ENCODE assay signal across 17 cellular contexts in the genomic region with DNA sequence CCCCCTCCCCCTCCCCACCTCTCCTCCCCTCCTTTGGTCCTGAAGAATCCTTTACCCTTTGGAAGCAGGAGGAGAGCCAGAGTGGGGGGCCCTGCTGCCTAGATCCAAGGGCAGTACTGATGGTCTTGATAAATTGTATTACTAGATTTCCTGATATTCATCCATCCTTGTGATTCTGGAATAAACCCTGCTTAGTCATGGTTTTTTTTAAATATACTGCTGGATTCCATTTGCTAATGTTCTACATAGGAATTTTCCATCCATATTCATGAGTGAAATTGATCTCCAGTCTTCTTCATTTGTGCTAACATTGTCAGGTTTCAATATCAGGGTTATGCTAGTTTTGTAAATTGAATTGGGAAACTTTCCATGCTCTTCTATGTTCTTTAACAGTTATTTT. TPM values are rescaled to one million over a fixed set of nuclear protein-coding genes. Genes with fewer than 3 reads are reported as not detected.
DNase-seq lines count a peak whose midpoint lies in the region; ATAC-seq, FAIRE-seq and TF ChIP-seq lines count a peak whose summit lies in the region.
"Had no signal": no experiment of that assay in that cellular context is flagged by ENCODE, and none has a peak within 500 bp of the region (broad histone marks: within the 10 kb centered on the region; RNA-seq: fewer than 3 reads in every experiment).

No MANE protein-coding gene starts in this region.

- H3K4me1 ChIP-seq in adipocyte (ENCODE audit: control insufficient read depth, insufficient read depth, low read length), result no peaks in the 10 kb centered on the region
- H3K4me1 ChIP-seq in lower lobe of right lung, result no peaks in the 10 kb centered on the region
- H3K4me1 ChIP-seq: A549, BE2C had no signal

- peak overlapping the region; percentile 77 to 93 (median 81) for H3K27ac Mint-ChIP-seq in nephron
- H3K27ac Mint-ChIP-seq: H9 had no signal

- DNase-seq in adipocyte (ENCODE audit: low read depth), result peak; percentile 46
- no peak for DNase-seq in coronary artery (ENCODE audit: low spot score)
- DNase-seq in HTR-8/SVneo (ENCODE audit: insufficient read length, low spot score), result no peak
- no peak for DNase-seq in lower lobe of right lung
- DNase-seq: BE2C; CD4-positive, alpha-beta memory T cell; DMS79 treated with DMSO at 0.1 percent for 48 hours; EL; GOT3; H9 had no signal

- H3K27me3 ChIP-seq in adipocyte (replicated peaks; ENCODE audit: control insufficient read depth, insufficient read depth, low read length) (peaks cover 6% of the 10 kb centered on the region), lower lobe of right lung (ENCODE audit: low read depth) (no peaks in the 10 kb centered on the region)
- H3K27me3 ChIP-seq: BE2C had no signal

- TF ChIP-seq CTCF in coronary artery (IDR thresholded peaks at IDR 0.05) (no peak), nephron (IDR thresholded peaks at IDR 0.05; ENCODE audit: unreplicated experiment in 3 of 3) (no peak), lower lobe of right lung (IDR thresholded peaks at IDR 0.05) (no peak)

- no peaks in the 10 kb centered on the region for H3K36me3 Mint-ChIP-seq in nephron (ENCODE audit: low read depth)
- H3K36me3 Mint-ChIP-seq: CD4-positive, alpha-beta memory T cell had no signal

- intact Hi-C loops in lower lobe of right lung (cut with DNase I), result no loop called here

- H3K9me3 ChIP-seq in adipocyte (ENCODE audit: control insufficient read depth, low read length) (no peaks in the 10 kb centered on the region), lower lobe of right lung (no peaks in the 10 kb centered on the region)
- H3K9me3 ChIP-seq: A549, BE2C had no signal

- FAIRE-seq in HTR-8/SVneo (lab: Jason Lieb, UNC), result no peak
- FAIRE-seq: G401.6, GM12891 had no signal

- H3K4me3 ChIP-seq in adipocyte (ENCODE audit: low read length) (no peak overlapping the region), coronary artery (no peak overlapping the region), lower lobe of right lung (no peak overlapping the region)
- H3K4me3 ChIP-seq: A549 had no signal

- H3K27ac ChIP-seq in coronary artery (peak overlapping the region; percentile 16 to 81), lower lobe of right lung (no peak overlapping the region)
- H3K27ac ChIP-seq: A549, C4-2B had no signal

- no peak for ATAC-seq in HG03354 (IDR thresholded peaks at IDR 0.05; ENCODE audit: poor library complexity, severe bottlenecking, unreplicated experiment)
- no peak for ATAC-seq in lower lobe of right lung
- no peak for ATAC-seq in GM18873 (IDR thresholded peaks at IDR 0.05; ENCODE audit: low FRiP score, unreplicated experiment)
- ATAC-seq: A549 had no signal

- H3K36me3 ChIP-seq in adipocyte (ENCODE audit: control insufficient read depth, insufficient read depth, low read length, severe bottlenecking) (no peaks in the 10 kb centered on the region), lower lobe of right lung (no peaks in the 10 kb centered on the region)
- H3K36me3 ChIP-seq: BE2C had no signal

- no peaks in the 10 kb centered on the region for H3K27me3 Mint-ChIP-seq in nephron (ENCODE audit: low read depth)

- no peak overlapping the region for H3K4me3 Mint-ChIP-seq in nephron
- H3K4me3 Mint-ChIP-seq: CD4-positive, alpha-beta memory T cell; H9 had no signal

- no peaks in the 10 kb centered on the region for H3K9me3 Mint-ChIP-seq in nephron
- H3K9me3 Mint-ChIP-seq: CD4-positive, alpha-beta memory T cell; H9 had no signal

- no peak overlapping the region for H3K9ac ChIP-seq in adipocyte (ENCODE audit: low read length)

- H3K4me1 Mint-ChIP-seq in nephron, result peaks cover 20% of the 10 kb centered on the region
- H3K4me1 Mint-ChIP-seq: CD4-positive, alpha-beta memory T cell; H9 had no signal

RNA-seq across cellular contexts. Expression of a gene that starts 56.9 kb away (rescaled TPM):
- not detected for total RNA-seq in lower lobe of right lung
- total RNA-seq: H9 had no signal

RNA-seq across cellular contexts. Expression of a gene that starts 57.2 kb away (rescaled TPM):
- 83.3 TPM for total RNA-seq in lower lobe of right lung
